ENCODE assay signal across 18 cellular contexts in the genomic region with DNA sequence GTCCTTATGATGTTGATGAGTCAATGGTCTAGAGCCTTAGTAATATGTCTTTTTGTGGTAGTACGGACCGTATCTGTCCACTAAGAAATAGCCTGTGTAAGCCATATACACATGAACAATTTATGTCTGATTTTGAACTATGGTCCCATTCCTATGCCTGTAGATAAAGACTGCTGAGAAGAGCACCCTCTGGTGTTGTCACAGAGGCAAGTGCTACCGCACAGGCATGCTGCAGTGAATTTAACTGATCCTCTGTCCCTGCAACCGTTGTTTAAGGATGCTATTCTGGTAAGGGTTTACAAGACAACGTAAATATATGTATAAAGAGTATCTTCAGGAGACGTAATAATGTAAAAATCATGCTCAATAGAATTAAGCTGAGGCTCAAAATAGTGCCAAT.
A peak's percentile ranks its signal among the peaks of the same experiment; 100 is the strongest.
DNase-seq lines count a peak whose midpoint lies in the region; ATAC-seq, FAIRE-seq and TF ChIP-seq lines count a peak whose summit lies in the region.
"Had no signal": no experiment of that assay in that cellular context is flagged by ENCODE, and none has a peak within 500 bp of the region (broad histone marks: within the 10 kb centered on the region; RNA-seq: fewer than 3 reads in every experiment).

No MANE protein-coding gene starts in this region.

- FAIRE-seq in pancreas (lab: Jason Lieb, UNC): no peak
- FAIRE-seq: GM12891 had no signal

- no peaks in the 10 kb centered on the region for H3K4me1 Mint-ChIP-seq in activated T-helper 17 cell treated with anti-CD3 and anti-CD28 coated beads, Interleukin-2, amount 50 U/mL, for 72 hours
- H3K4me1 Mint-ChIP-seq: activated CD4-positive, alpha-beta T cell treated with anti-CD3 and anti-CD28 coated beads, Interleukin-2, amount 10 ng/mL, durations not matched to agents 24 days and 14 days had no signal

- H3K4me3 Mint-ChIP-seq in activated T-helper 17 cell treated with anti-CD3 and anti-CD28 coated beads, Interleukin-2, amount 50 U/mL, for 72 hours: no peak overlapping the region
- H3K4me3 Mint-ChIP-seq: activated CD4-positive, alpha-beta T cell treated with anti-CD3 and anti-CD28 coated beads, Interleukin-2, amount 10 ng/mL, durations not matched to agents 24 days and 14 days had no signal

- TF ChIP-seq CTCF in 22Rv1 (IDR thresholded peaks at IDR 0.05): peak; percentile 65
- TF ChIP-seq CTCF in GM12873 (IDR thresholded peaks at IDR 0.05; ENCODE audit: insufficient read depth, low read depth, low read length, missing control alignments): peak; percentile 16
- peak; percentile 68 for TF ChIP-seq CTCF in OCI-LY1 (IDR thresholded peaks at IDR 0.05; ENCODE audit: low read length)
- peak; percentile 17 for TF ChIP-seq CTCF in epithelial cell of esophagus (IDR thresholded peaks at IDR 0.05; ENCODE audit: insufficient read depth, low read depth, low read length, missing control alignments)
- TF ChIP-seq CTCF in pancreas (IDR thresholded peaks at IDR 0.05): no peak

- no peaks in the 10 kb centered on the region for H4K20me1 ChIP-seq in OCI-LY1 (ENCODE audit: insufficient read depth, low read length)

- H3K9me3 Mint-ChIP-seq in activated T-helper 17 cell treated with anti-CD3 and anti-CD28 coated beads, Interleukin-2, amount 50 U/mL, for 72 hours: peaks cover 8% of the 10 kb centered on the region

- no peak overlapping the region for H3K4me3 ChIP-seq in OCI-LY1 (ENCODE audit: low read depth, low read length, poor library complexity, severe bottlenecking)
- no peak overlapping the region for H3K4me3 ChIP-seq in epithelial cell of esophagus (ENCODE audit: low read length)
- no peak overlapping the region for H3K4me3 ChIP-seq in pancreas
- H3K4me3 ChIP-seq: thyroid gland had no signal

- H3K27ac ChIP-seq in 22Rv1 (no peak overlapping the region), OCI-LY1 (ENCODE audit: low read depth, low read length, poor library complexity, severe bottlenecking) (no peak overlapping the region), pancreas (no peak overlapping the region)
- H3K27ac ChIP-seq: thyroid gland had no signal

- no peaks in the 10 kb centered on the region for H3F3A ChIP-seq in OCI-LY1 (ENCODE audit: insufficient read depth, low read length)

- H3K4me1 ChIP-seq in OCI-LY1 (ENCODE audit: insufficient read depth, low read length, severe bottlenecking): no peaks in the 10 kb centered on the region
- no peaks in the 10 kb centered on the region for H3K4me1 ChIP-seq in pancreas
- H3K4me1 ChIP-seq: thyroid gland had no signal

- no peaks in the 10 kb centered on the region for H3K9me2 ChIP-seq in OCI-LY1 (ENCODE audit: low read depth, low read length)

- no peaks in the 10 kb centered on the region for H3K27me3 ChIP-seq in OCI-LY1 (ENCODE audit: insufficient read depth, low read length)
- H3K27me3 ChIP-seq in pancreas: no peaks in the 10 kb centered on the region
- H3K27me3 ChIP-seq: thyroid gland had no signal

- no peaks in the 10 kb centered on the region for H3K79me2 ChIP-seq in OCI-LY1 (ENCODE audit: insufficient read depth, low read length)

- peak; percentile 8 for DNase-seq in epithelial cell of esophagus (ENCODE audit: low read depth)
- no peak for DNase-seq in pancreas
- DNase-seq in putamen (ENCODE audit: low spot score): no peak
- DNase-seq: activated CD4-positive, alpha-beta T cell treated with anti-CD3 and anti-CD28 coated beads, Interleukin-2, amount 10 ng/mL, durations not matched to agents 24 days and 14 days; anterior cingulate cortex; cortex of kidney; DMS79; head of caudate nucleus; NCI-H2029 treated with DMSO at 0.1 percent for 48 hours; stimulated activated CD4-positive, alpha-beta T cell treated with anti-CD3 and anti-CD28 coated beads, Interleukin-1b, Interleukin-23, amount 100 ng/mL, for 48 hours; stimulated activated CD8-positive, alpha-beta memory T cell treated with anti-CD3 and anti-CD28 coated beads, Interleukin-4, amount 100 ng/mL, for 48 hours; thyroid gland had no signal

- 31 to 37% methylated on average over 6 of the region's 6 CpGs for WGBS in pancreas, 2 donors

- no peaks in the 10 kb centered on the region for H3K36me3 Mint-ChIP-seq in activated T-helper 17 cell treated with anti-CD3 and anti-CD28 coated beads, Interleukin-2, amount 50 U/mL, for 72 hours (ENCODE audit: low read depth)

- no peak for ATAC-seq in activated T-helper 17 cell treated with anti-CD3 and anti-CD28 coated beads, Interleukin-2, amount 50 U/mL, for 72 hours (replicated peaks)
- ATAC-seq in pancreas: no peak
- ATAC-seq in HG03175 (IDR thresholded peaks at IDR 0.05; ENCODE audit: unreplicated experiment): no peak

- H3K27ac Mint-ChIP-seq in activated T-helper 17 cell treated with anti-CD3 and anti-CD28 coated beads, Interleukin-2, amount 50 U/mL, for 72 hours: no peak overlapping the region
- H3K27ac Mint-ChIP-seq: activated CD4-positive, alpha-beta T cell treated with anti-CD3 and anti-CD28 coated beads, Interleukin-2, amount 10 ng/mL, durations not matched to agents 24 days and 14 days had no signal

- intact Hi-C loops in pancreas (cut with DNase I): loop anchor here in 1 of 3 donors (10.0 kb wide), 1 partner anchor 277 kb away; no protein-coding TSS in a partner anchor

- H3K27me3 Mint-ChIP-seq in activated T-helper 17 cell treated with anti-CD3 and anti-CD28 coated beads, Interleukin-2, amount 50 U/mL, for 72 hours: peaks cover 5% of the 10 kb centered on the region
- H3K27me3 Mint-ChIP-seq: activated CD4-positive, alpha-beta T cell treated with anti-CD3 and anti-CD28 coated beads, Interleukin-2, amount 10 ng/mL, durations not matched to agents 24 days and 14 days had no signal

- H2AFZ ChIP-seq in OCI-LY1 (ENCODE audit: low read length): no peak overlapping the region

- no peaks in the 10 kb centered on the region for H3K9me3 ChIP-seq in OCI-LY1 (ENCODE audit: low read length)
- H3K9me3 ChIP-seq in pancreas: no peaks in the 10 kb centered on the region
- H3K9me3 ChIP-seq: thyroid gland had no signal

- H3K36me3 ChIP-seq in OCI-LY1 (ENCODE audit: insufficient read depth, low read length) (no peaks in the 10 kb centered on the region), pancreas (no peaks in the 10 kb centered on the region)
- H3K36me3 ChIP-seq: thyroid gland had no signal

- H3K9ac ChIP-seq in OCI-LY1 (ENCODE audit: low read length): no peak overlapping the region

- no peak overlapping the region for H3K4me2 ChIP-seq in OCI-LY1 (ENCODE audit: low read length)

Comparison
In these comparisons a context has a peak if more than half of its experiments do, and no peak if none do; other contexts are left out.
1. CTCF ChIP-seq: peak in 22Rv1 (single experiment), GM12873 (single experiment), OCI-LY1 (single experiment) and epithelial cell of esophagus (single experiment); none in pancreas (0 of 4).